12 cellular contexts compared by ENCODE assay signal in the genomic region with DNA sequence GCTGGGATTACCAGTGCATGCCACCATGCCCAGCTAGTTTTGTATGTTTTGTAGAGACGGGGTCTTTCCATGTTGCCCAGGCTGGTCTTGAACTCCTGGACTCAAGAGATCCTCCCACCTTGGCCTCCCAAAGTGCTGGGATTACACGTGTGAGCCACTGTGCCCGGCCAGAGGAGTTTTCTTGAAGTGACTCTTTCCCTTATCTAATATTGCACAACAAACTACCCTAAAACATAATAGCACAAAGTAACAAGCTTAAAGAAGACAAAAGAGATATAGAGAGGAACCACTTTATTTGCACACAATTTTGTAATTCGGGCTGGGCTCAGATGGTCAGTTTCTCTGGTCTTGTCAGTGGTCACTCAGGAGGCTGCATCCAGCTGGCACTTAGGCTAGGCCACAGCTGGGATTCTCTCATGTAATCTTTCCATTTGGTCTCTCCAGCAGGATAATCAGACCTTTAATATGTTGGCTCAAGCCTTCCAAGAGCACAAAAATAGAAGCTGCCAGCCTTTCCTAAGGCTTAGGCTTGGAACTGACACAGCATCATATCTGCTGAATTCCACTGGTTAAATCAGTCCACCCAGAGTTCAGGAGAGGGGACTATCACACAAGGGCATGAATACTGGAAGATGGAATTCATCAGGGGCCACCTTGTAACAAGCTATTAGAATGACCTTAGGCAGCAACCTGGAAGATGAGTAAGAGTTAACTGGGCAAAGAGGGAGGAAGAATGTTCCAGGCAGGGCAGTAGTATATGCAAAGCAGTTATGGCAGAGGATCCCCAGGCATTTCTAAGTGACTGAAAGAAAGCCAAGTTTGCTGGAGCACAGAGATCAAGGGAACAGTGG. TPM values are rescaled to one million over a fixed set of nuclear protein-coding genes. Genes with fewer than 3 reads are reported as not detected.
DNase-seq lines count a peak whose midpoint lies in the region; ATAC-seq lines count a peak whose summit lies in the region.
"Had no signal": no experiment of that assay in that cellular context is flagged by ENCODE, and none has a peak within 500 bp of the region (broad histone marks: within the 10 kb centered on the region; RNA-seq: fewer than 3 reads in every experiment).

No MANE protein-coding gene starts in this region.

- peak; percentile 82 for ATAC-seq in aorta (ENCODE audit: low FRiP score)
- ATAC-seq: activated T-cell treated with anti-CD3 and anti-CD28 coated beads, Interleukin-2, amount 50 U/mL, for 4 hours had no signal

- peaks cover 4 to 16% of the 10 kb centered on the region in 2 donors for H3K4me1 ChIP-seq in muscle layer of duodenum (ENCODE audit: control insufficient read depth in 1 of 2, insufficient read depth in 2 of 2, low read length in 2 of 2)
- H3K4me1 ChIP-seq in aorta (ENCODE audit: control insufficient read depth in 1 of 2, insufficient read depth in 2 of 2, low read length in 2 of 2) = peaks cover 3 to 8% of the 10 kb centered on the region in 2 donors

- DNase-seq in NOMO-1 (lab: John Stamatoyannopoulos, UW; ENCODE audit: unreplicated experiment in 2 of 2) (peak; percentile 6 to 49), NOMO-1 treated with dmso at 0.1 percent for 144 hours (lab: John Stamatoyannopoulos, UW; ENCODE audit: unreplicated experiment) (no peak), fibroblast of peridontal ligament (ENCODE audit: extremely low read depth) (peak; percentile 27), aorta (peak in 1 of 2 donors; percentile 64), ecto neural progenitor cell (ENCODE audit: low spot score) (no peak), COLO829 (ENCODE audit: low spot score) (no peak)
- DNase-seq in effector CD4-positive, alpha-beta T cell = no peak
- DNase-seq: activated T-cell treated with anti-CD3 and anti-CD28 coated beads, Interleukin-2, amount 50 U/mL, for 4 hours; GOT3; NCI-H1092; occipital lobe had no signal

- no peaks in the 10 kb centered on the region for H3K27me3 ChIP-seq in muscle layer of duodenum (ENCODE audit: low read depth, low read length)
- H3K27me3 ChIP-seq in aorta (ENCODE audit: control insufficient read depth in 1 of 2, insufficient read depth in 2 of 2, low read length in 1 of 2) = no peaks in the 10 kb centered on the region

- H3K36me3 ChIP-seq in muscle layer of duodenum (ENCODE audit: control insufficient read depth in 1 of 2, insufficient read depth in 2 of 2, low read length in 2 of 2) (no peaks in the 10 kb centered on the region), aorta (ENCODE audit: control insufficient read depth in 1 of 2, insufficient read depth in 2 of 2, low read length in 1 of 2) (no peaks in the 10 kb centered on the region)

- H3K9me3 ChIP-seq in muscle layer of duodenum (ENCODE audit: control insufficient read depth in 1 of 2, low read length in 2 of 2) = no peaks in the 10 kb centered on the region
- no peaks in the 10 kb centered on the region for H3K9me3 ChIP-seq in aorta (ENCODE audit: control insufficient read depth, low read length)

- peak overlapping the region; percentile 67 for H3K27ac ChIP-seq in muscle layer of duodenum (ENCODE audit: low read length)
- H3K27ac ChIP-seq in aorta (ENCODE audit: low read depth in 1 of 2, low read length in 2 of 2) = peak overlapping the region; percentile 80 to 89

- 27% methylated on average over 4 of the region's 4 CpGs for WGBS in aorta, 2 donors

- intact Hi-C loops in aorta (cut with DNase I) = loop anchor here (2.0 to 5.0 kb wide), 2 partner anchors 58 to 59 kb away; partner anchors contain the start of gene PNRC1 (in 1 of the 2)

- H3K4me3 ChIP-seq in muscle layer of duodenum (ENCODE audit: low read depth in 1 of 2, low read length in 2 of 2) (no peak overlapping the region), aorta (ENCODE audit: low read length in 2 of 2) (no peak overlapping the region)

RNA-seq across cellular contexts. Expression of gene PNRC1, which starts 56.7 kb away (rescaled TPM):
- total RNA-seq in aorta = 100 to 1,000 TPM; 280 to 342 TPM
- polyA plus RNA-seq in aorta = 100 to 1,000 TPM in 1 of 2 donors, 10 to 100 TPM in 1; 74.9 to 111 TPM

Comparison
In these comparisons a context has a peak if more than half of its experiments do, and no peak if none do; other contexts are left out.
1. DNase-seq: peak in NOMO-1 (2 of 2) and fibroblast of peridontal ligament (single experiment); none in NOMO-1 treated with dmso at 0.1 percent for 144 hours (single experiment), ecto neural progenitor cell (single experiment), COLO829 (single experiment) and effector CD4-positive, alpha-beta T cell (single experiment).